ENCODE assay signal across 9 cellular contexts in genomic region chr10:89164080-89164479, GRCh38. TPM values are rescaled to one million over a fixed set of nuclear protein-coding genes. Genes with fewer than 3 reads are reported as not detected.
A peak's percentile ranks its signal among the peaks of the same experiment; 100 is the strongest.
DNase-seq lines count a peak whose midpoint lies in the region; ATAC-seq and TF ChIP-seq lines count a peak whose summit lies in the region.
"Had no signal": no experiment of that assay in that cellular context is flagged by ENCODE, and none has a peak within 500 bp of the region (broad histone marks: within the 10 kb centered on the region; RNA-seq: fewer than 3 reads in every experiment).

No MANE protein-coding gene starts in this region.

- H3K4me3 Mint-ChIP-seq in activated CD8-positive, alpha-beta memory T cell treated with anti-CD3 and anti-CD28 coated beads, Interleukin-2, amount 10 ng/mL, durations not matched to agents 7 days and 5 days = peak overlapping the region; percentile 73
- peak overlapping the region; percentile 55 for H3K4me3 Mint-ChIP-seq in activated T-helper 2 cell treated with anti-CD3 and anti-CD28 coated beads, Interferon-gamma antibody, Interleukin-2, Interleukin-4, amounts not matched to agents 10 μg/mL and 5 μg/mL and 100 μg/mL, durations not matched to agents 14 hours and 24 hours and 36 hours (ENCODE audit: low read depth)
- H3K4me3 Mint-ChIP-seq in stimulated activated memory B cell treated with anti-CD40 and anti-IgM and Interleukin-4, amounts not matched to agents 10 μg/mL and 1 μg/mL and 100 μg/mL, for 72 hours = peak overlapping the region; percentile 51
- no peak overlapping the region for H3K4me3 Mint-ChIP-seq in Caco-2 (ENCODE audit: unreplicated experiment)

- no peak overlapping the region for H3K4me3 ChIP-seq in Caco-2 (ENCODE audit: low read depth, low read length)

- DNase-seq in activated CD8-positive, alpha-beta memory T cell treated with anti-CD3 and anti-CD28 coated beads, Interleukin-2, amount 10 ng/mL, durations not matched to agents 7 days and 5 days = no peak
- DNase-seq in activated CD8-positive, alpha-beta memory T cell treated with anti-CD3 and anti-CD28 coated beads, Interleukin-2, amount 50 U/mL, for 4 hours = no peak
- DNase-seq in activated T-helper 2 cell treated with anti-CD3 and anti-CD28 coated beads, Interferon-gamma antibody, Interleukin-2, Interleukin-4, amounts not matched to agents 10 μg/mL and 5 μg/mL and 100 μg/mL, durations not matched to agents 14 hours and 24 hours and 36 hours (ENCODE audit: low spot score) = no peak
- DNase-seq in NCI-H2081 (lab: John Stamatoyannopoulos, UW) = no peak
- DNase-seq in effector CD8-positive, alpha-beta T cell (lab: John Stamatoyannopoulos, UW) = no peak
- DNase-seq in Caco-2 = no peak
- DNase-seq: NCI-H524 treated with DMSO at 0.1 percent for 48 hours had no signal

- H3K9me3 ChIP-seq in Caco-2 = no peaks in the 10 kb centered on the region

- H3K27me3 Mint-ChIP-seq in activated CD8-positive, alpha-beta memory T cell treated with anti-CD3 and anti-CD28 coated beads, Interleukin-2, amount 10 ng/mL, durations not matched to agents 7 days and 5 days = peaks cover 12% of the 10 kb centered on the region
- peaks cover 32% of the 10 kb centered on the region for H3K27me3 Mint-ChIP-seq in activated T-helper 2 cell treated with anti-CD3 and anti-CD28 coated beads, Interferon-gamma antibody, Interleukin-2, Interleukin-4, amounts not matched to agents 10 μg/mL and 5 μg/mL and 100 μg/mL, durations not matched to agents 14 hours and 24 hours and 36 hours (ENCODE audit: low read depth)
- H3K27me3 Mint-ChIP-seq in stimulated activated memory B cell treated with anti-CD40 and anti-IgM and Interleukin-4, amounts not matched to agents 10 μg/mL and 1 μg/mL and 100 μg/mL, for 72 hours = peaks cover 9% of the 10 kb centered on the region
- H3K27me3 Mint-ChIP-seq in Caco-2 (ENCODE audit: insufficient read depth, unreplicated experiment) = peaks cover 11% of the 10 kb centered on the region

- H3K27ac Mint-ChIP-seq in activated CD8-positive, alpha-beta memory T cell treated with anti-CD3 and anti-CD28 coated beads, Interleukin-2, amount 10 ng/mL, durations not matched to agents 7 days and 5 days = peak overlapping the region; percentile 91
- peak overlapping the region; percentile 44 for H3K27ac Mint-ChIP-seq in activated T-helper 2 cell treated with anti-CD3 and anti-CD28 coated beads, Interferon-gamma antibody, Interleukin-2, Interleukin-4, amounts not matched to agents 10 μg/mL and 5 μg/mL and 100 μg/mL, durations not matched to agents 14 hours and 24 hours and 36 hours
- peak overlapping the region; percentile 1 for H3K27ac Mint-ChIP-seq in stimulated activated memory B cell treated with anti-CD40 and anti-IgM and Interleukin-4, amounts not matched to agents 10 μg/mL and 1 μg/mL and 100 μg/mL, for 72 hours
- no peak overlapping the region for H3K27ac Mint-ChIP-seq in Caco-2 (ENCODE audit: unreplicated experiment)

- CTCF ChIA-PET in activated CD8-positive, alpha-beta memory T cell treated with anti-CD3 and anti-CD28 coated beads, Interleukin-2, amount 10 ng/mL, durations not matched to agents 7 days and 5 days (lab: Charles Lee) = interaction anchor here (1.1 to 2.8 kb wide), 11 partner anchors 9 to 232 kb away, joined by 3 to 9 read pairs (median 4); partner anchors contain the start of gene CH25H
- CTCF ChIA-PET in Caco-2 (lab: Charles Lee) = no interaction called here

- intact Hi-C loops in activated T-helper 2 cell treated with anti-CD3 and anti-CD28 coated beads, Interferon-gamma antibody, Interleukin-2, Interleukin-4, amounts not matched to agents 10 μg/mL and 5 μg/mL and 100 μg/mL, durations not matched to agents 14 hours and 24 hours and 36 hours (cut with micrococcal nuclease) = loop anchor here (5.0 kb wide), 2 partner anchors 43 to 132 kb away; partner anchors contain the start of gene CH25H
- intact Hi-C loops in Caco-2 (cut with micrococcal nuclease; ENCODE audit: unreplicated experiment) = no loop called here

- POLR2A ChIA-PET in Caco-2 (lab: Charles Lee) = no interaction called here

- no peaks in the 10 kb centered on the region for H3K36me3 ChIP-seq in Caco-2 (ENCODE audit: control insufficient read depth, insufficient read depth, low read length)

- H3K36me3 Mint-ChIP-seq in activated CD8-positive, alpha-beta memory T cell treated with anti-CD3 and anti-CD28 coated beads, Interleukin-2, amount 10 ng/mL, durations not matched to agents 7 days and 5 days = peaks cover 5% of the 10 kb centered on the region
- no peaks in the 10 kb centered on the region for H3K36me3 Mint-ChIP-seq in activated T-helper 2 cell treated with anti-CD3 and anti-CD28 coated beads, Interferon-gamma antibody, Interleukin-2, Interleukin-4, amounts not matched to agents 10 μg/mL and 5 μg/mL and 100 μg/mL, durations not matched to agents 14 hours and 24 hours and 36 hours (ENCODE audit: low read depth)
- H3K36me3 Mint-ChIP-seq in stimulated activated memory B cell treated with anti-CD40 and anti-IgM and Interleukin-4, amounts not matched to agents 10 μg/mL and 1 μg/mL and 100 μg/mL, for 72 hours = no peaks in the 10 kb centered on the region
- H3K36me3 Mint-ChIP-seq in Caco-2 (ENCODE audit: insufficient read depth, unreplicated experiment) = no peaks in the 10 kb centered on the region

- H3K4me1 ChIP-seq in Caco-2 = no peaks in the 10 kb centered on the region

- ATAC-seq in activated CD8-positive, alpha-beta memory T cell treated with anti-CD3 and anti-CD28 coated beads, Interleukin-2, amount 10 ng/mL, durations not matched to agents 7 days and 5 days = no peak
- peak; percentile 30 for ATAC-seq in HG03064 (IDR thresholded peaks at IDR 0.05; ENCODE audit: low read depth, unreplicated experiment)
- peak; percentile 54 for ATAC-seq in stimulated activated memory B cell treated with anti-CD40 and anti-IgM and Interleukin-4, amounts not matched to agents 10 μg/mL and 1 μg/mL and 100 μg/mL, for 72 hours

- peaks cover 30% of the 10 kb centered on the region for H3K4me1 Mint-ChIP-seq in activated CD8-positive, alpha-beta memory T cell treated with anti-CD3 and anti-CD28 coated beads, Interleukin-2, amount 10 ng/mL, durations not matched to agents 7 days and 5 days
- peaks cover 30% of the 10 kb centered on the region for H3K4me1 Mint-ChIP-seq in activated T-helper 2 cell treated with anti-CD3 and anti-CD28 coated beads, Interferon-gamma antibody, Interleukin-2, Interleukin-4, amounts not matched to agents 10 μg/mL and 5 μg/mL and 100 μg/mL, durations not matched to agents 14 hours and 24 hours and 36 hours (ENCODE audit: low read depth)
- H3K4me1 Mint-ChIP-seq in stimulated activated memory B cell treated with anti-CD40 and anti-IgM and Interleukin-4, amounts not matched to agents 10 μg/mL and 1 μg/mL and 100 μg/mL, for 72 hours = peaks cover 18% of the 10 kb centered on the region
- H3K4me1 Mint-ChIP-seq in Caco-2 (ENCODE audit: low read depth, unreplicated experiment) = no peaks in the 10 kb centered on the region

- BruUV-seq in Caco-2 (replicated peaks; lab: Mats Ljungman, UMichigan) = no TSS peak

- no peak for TF ChIP-seq CTCF in Caco-2 (IDR thresholded peaks at IDR 0.05; ENCODE audit: insufficient read depth in 1 of 2, low read depth in 1 of 2, low read length in 1 of 2, severe bottlenecking in 1 of 2, unreplicated experiment in 1 of 2)

- no peaks in the 10 kb centered on the region for H3K27me3 ChIP-seq in Caco-2 (replicated peaks; ENCODE audit: control insufficient read depth, insufficient read depth, low read length)

- no peaks in the 10 kb centered on the region for H3K9me3 Mint-ChIP-seq in activated CD8-positive, alpha-beta memory T cell treated with anti-CD3 and anti-CD28 coated beads, Interleukin-2, amount 10 ng/mL, durations not matched to agents 7 days and 5 days (ENCODE audit: low read depth)
- H3K9me3 Mint-ChIP-seq in activated T-helper 2 cell treated with anti-CD3 and anti-CD28 coated beads, Interferon-gamma antibody, Interleukin-2, Interleukin-4, amounts not matched to agents 10 μg/mL and 5 μg/mL and 100 μg/mL, durations not matched to agents 14 hours and 24 hours and 36 hours = no peaks in the 10 kb centered on the region
- no peaks in the 10 kb centered on the region for H3K9me3 Mint-ChIP-seq in stimulated activated memory B cell treated with anti-CD40 and anti-IgM and Interleukin-4, amounts not matched to agents 10 μg/mL and 1 μg/mL and 100 μg/mL, for 72 hours
- H3K9me3 Mint-ChIP-seq in Caco-2 (ENCODE audit: unreplicated experiment) = no peaks in the 10 kb centered on the region

RNA-seq across cellular contexts. Expression of gene CH25H, which starts 43.0 kb away (rescaled TPM):
- total RNA-seq in activated CD8-positive, alpha-beta memory T cell treated with anti-CD3 and anti-CD28 coated beads, Interleukin-2, amount 10 ng/mL, durations not matched to agents 7 days and 5 days = not detected
- total RNA-seq in activated T-helper 2 cell treated with anti-CD3 and anti-CD28 coated beads, Interferon-gamma antibody, Interleukin-2, Interleukin-4, amounts not matched to agents 10 μg/mL and 5 μg/mL and 100 μg/mL, durations not matched to agents 14 hours and 24 hours and 36 hours = not detected in 2 replicates
- total RNA-seq in Caco-2 (2022) = not detected in 2 replicates
